8 cellular contexts compared by ENCODE assay signal in genomic region chr14:102777711-102778615, GRCh38. TPM values are rescaled to one million over a fixed set of nuclear protein-coding genes. Genes with fewer than 3 reads are reported as not detected.
DNase-seq lines count a peak whose midpoint lies in the region; FAIRE-seq and TF ChIP-seq lines count a peak whose summit lies in the region.

No MANE protein-coding gene starts in this region.

- H3K27me3 ChIP-seq in OCI-LY3 (ENCODE audit: low read depth, low read length) = no peaks in the 10 kb centered on the region
- peaks cover 22% of the 10 kb centered on the region for H3K27me3 ChIP-seq in iPS-20b (ENCODE audit: insufficient read depth, low read length)
- H3K27me3 ChIP-seq in small intestine (ENCODE audit: control insufficient read depth in 2 of 2, insufficient read depth in 2 of 2, low read length in 2 of 2) = no peaks in the 10 kb centered on the region

- FAIRE-seq in GM12892 (lab: Jason Lieb, UNC) = peak; percentile 44
- FAIRE-seq in small intestine (lab: Jason Lieb, UNC) = no peak

- H3K27me3 Mint-ChIP-seq in HFFc6 (ENCODE audit: insufficient read depth) = no peaks in the 10 kb centered on the region; the same call in 1 of the 2 replicates
- peaks cover 19% of the 10 kb centered on the region for H3K27me3 Mint-ChIP-seq in brain

- TF ChIP-seq CTCF in HFFc6 (IDR thresholded peaks at IDR 0.05) (no peak; the same call in 1 of the 2 replicates), OCI-LY3 (IDR thresholded peaks at IDR 0.05; ENCODE audit: low read depth, low read length) (no peak), brain (conservative IDR thresholded peaks at IDR 0.05) (no peak)

- H3K27ac ChIP-seq in OCI-LY3 (ENCODE audit: low read length) (peak overlapping the region; percentile 82), iPS-20b (ENCODE audit: low read length) (no peak overlapping the region), small intestine (ENCODE audit: low read depth in 1 of 2, low read length in 1 of 2) (peak overlapping the region; percentile 84 to 95)

- H3K4me3 ChIP-seq in OCI-LY3 (ENCODE audit: low read length) (peak overlapping the region; percentile 81), iPS-20b (ENCODE audit: low read length) (peak overlapping the region; percentile 66), small intestine (ENCODE audit: low read depth in 1 of 2, low read length in 2 of 2) (peak overlapping the region; percentile 81 to 97)

- DNase-seq in GM12892 (ENCODE audit: insufficient read length) = no peak
- DNase-seq in HFFc6 = peak; percentile 17
- DNase-seq in small intestine = peak; percentile 42
- no peak for DNase-seq in NCI-H1436 treated with DMSO at 0.1 percent for 48 hours (lab: John Stamatoyannopoulos, UW)
- DNase-seq in cerebellar cortex (ENCODE audit: low spot score) = no peak

- H3K4me2 ChIP-seq in OCI-LY3 (ENCODE audit: low read length) = peak overlapping the region; percentile 98

- 0 to 2% (median 1%) methylated on average over 18 to 112 of the region's 112 CpGs for WGBS in small intestine, 3 donors

- H3K9me3 ChIP-seq in OCI-LY3 (ENCODE audit: insufficient read depth, low read length) = no peaks in the 10 kb centered on the region
- no peaks in the 10 kb centered on the region for H3K9me3 ChIP-seq in iPS-20b (ENCODE audit: insufficient read depth, low read depth, low read length)
- H3K9me3 ChIP-seq in small intestine (ENCODE audit: control insufficient read depth, low read depth) = no peaks in the 10 kb centered on the region

- H3K4me1 Mint-ChIP-seq in HFFc6 (ENCODE audit: low read depth) = peaks cover 49% of the 10 kb centered on the region
- peaks cover 44% of the 10 kb centered on the region for H3K4me1 Mint-ChIP-seq in brain

- H3K27ac Mint-ChIP-seq in HFFc6 = peak overlapping the region; percentile 79
- H3K27ac Mint-ChIP-seq in brain = peak overlapping the region; percentile 87 to 91 (median 90)

- peaks cover 37% of the 10 kb centered on the region for H3K36me3 ChIP-seq in OCI-LY3 (replicated peaks; ENCODE audit: low read depth, low read length)
- H3K36me3 ChIP-seq in iPS-20b (ENCODE audit: insufficient read depth, low read depth, low read length) = no peaks in the 10 kb centered on the region
- no peaks in the 10 kb centered on the region for H3K36me3 ChIP-seq in small intestine (ENCODE audit: control insufficient read depth in 2 of 2, insufficient read depth in 2 of 2, low read length in 2 of 2)

- no peak for TF ChIP-seq POLR2A in GM12892 (IDR thresholded peaks at IDR 0.05; ENCODE audit: low read depth, low read length)

- H3K36me3 Mint-ChIP-seq in HFFc6 (ENCODE audit: low read depth) (peaks cover 5% of the 10 kb centered on the region; the same call in 1 of the 2 replicates), brain (no peaks in the 10 kb centered on the region)

- H3K9me3 Mint-ChIP-seq in HFFc6 (no peaks in the 10 kb centered on the region), brain (peaks cover 0 to 1% (median 0%) of the 10 kb centered on the region in 5 experiments)

- peaks cover 70% of the 10 kb centered on the region for H3K79me2 ChIP-seq in OCI-LY3 (ENCODE audit: low read length)

- H4K20me1 ChIP-seq in OCI-LY3 (ENCODE audit: insufficient read depth, low read length) = peaks cover 38% of the 10 kb centered on the region

- H2AFZ ChIP-seq in OCI-LY3 (ENCODE audit: low read depth, low read length) = no peak overlapping the region

- peak overlapping the region; percentile 89 for H3K4me3 Mint-ChIP-seq in HFFc6
- H3K4me3 Mint-ChIP-seq in brain = peak overlapping the region; percentile 86 to 92 (median 89)

- H3K9ac ChIP-seq in OCI-LY3 (ENCODE audit: low read length) (peak overlapping the region; percentile 95), iPS-20b (ENCODE audit: low read depth, low read length) (peak overlapping the region; percentile 30; the same call in 1 of the 2 replicates)

- H3K4me1 ChIP-seq in OCI-LY3 (ENCODE audit: low read length) (peaks cover 65% of the 10 kb centered on the region), iPS-20b (ENCODE audit: insufficient read depth, low read length) (peaks cover 21% of the 10 kb centered on the region), small intestine (ENCODE audit: control insufficient read depth in 2 of 2, insufficient read depth in 1 of 2, low read depth in 1 of 2, low read length in 1 of 2) (peaks cover 2 to 5% of the 10 kb centered on the region in 2 donors)

RNA-seq across cellular contexts. Expression of gene TRAF3, which starts 0.7 kb away (rescaled TPM):
- polyA plus RNA-seq in GM12892 (2012; ENCODE audit: missing spikeins) = 53.6 TPM
- total RNA-seq in HFFc6 (2021; fragmentation: NEBNext Ultra II Directional; extraction: Animal tissue kit (Norgen Biotek cat#: 25700)) = 10 to 100 TPM; 19.9 to 28.8 (median 22.6) TPM
- 5.6 TPM for polyA plus RNA-seq in brain (ENCODE audit: insufficient read depth, low read depth, low replicate concordance)
- polyA plus RNA-seq in small intestine = 1 to 10 TPM; 4.0 to 9.9 (median 7.0) TPM

Comparison
In these comparisons a context has a peak if more than half of its experiments do, and no peak if none do; other contexts are left out.
1. DNase-seq: peak in HFFc6 (single experiment) and small intestine (single experiment); none in GM12892 (single experiment), NCI-H1436 treated with DMSO at 0.1 percent for 48 hours (single experiment) and cerebellar cortex (single experiment).
2. Peak in every context shown above with its lines, with median percentiles within 50 percentile points of each other: H3K4me3 ChIP-seq.